33 cellular contexts compared by ENCODE assay signal in genomic region chr18:10755855-10756254, GRCh38.
DNase-seq lines count a peak whose midpoint lies in the region; ATAC-seq, FAIRE-seq and TF ChIP-seq lines count a peak whose summit lies in the region.
"Had no signal": no experiment of that assay in that cellular context is flagged by ENCODE, and none has a peak within 500 bp of the region (broad histone marks: within the 10 kb centered on the region; RNA-seq: fewer than 3 reads in every experiment).

No MANE protein-coding gene starts in this region.

- no peak overlapping the region for H2AFZ ChIP-seq in HepG2 (ENCODE audit: low read length)
- no peak overlapping the region for H2AFZ ChIP-seq in K562 (ENCODE audit: low read depth, low read length)

- H3K4me3 ChIP-seq in HepG2 (replicated peaks in 1 of 3; ENCODE audit: insufficient read depth in 1 of 3, low read depth in 2 of 3, low read length in 3 of 3) = no peak overlapping the region
- no peak overlapping the region for H3K4me3 ChIP-seq in right lobe of liver
- H3K4me3 ChIP-seq in K562 = no peak overlapping the region
- H3K4me3 ChIP-seq: A549; BLaER1; BLaER1 treated with 17β-estradiol and CSF1 and Interleukin-3, amounts not matched to agents 10 nM and 100 nM had no signal

- no peak overlapping the region for H3K4me2 ChIP-seq in HepG2 (ENCODE audit: low read depth, low read length)
- no peak overlapping the region for H3K4me2 ChIP-seq in K562 (ENCODE audit: insufficient read depth, low read length)
- H3K4me2 ChIP-seq: A549; BLaER1; BLaER1 treated with 17β-estradiol and CSF1 and Interleukin-3, amounts not matched to agents 10 nM and 100 nM had no signal

- intact Hi-C loops in HepG2 (cut with micrococcal nuclease; ENCODE audit: unreplicated experiment) (no loop called here), right lobe of liver (cut with DNase I) (no loop called here), K562 (cut with micrococcal nuclease) (no loop called here)

- peaks cover 7% of the 10 kb centered on the region for H3K4me1 ChIP-seq in HepG2 (ENCODE audit: insufficient read depth, low read length)
- no peaks in the 10 kb centered on the region for H3K4me1 ChIP-seq in right lobe of liver
- no peaks in the 10 kb centered on the region for H3K4me1 ChIP-seq in K562 (replicated peaks in 1 of 2; ENCODE audit: control insufficient read depth in 2 of 2, insufficient read depth in 2 of 2, low read length in 2 of 2)
- H3K4me1 ChIP-seq: BE2C; BLaER1; BLaER1 treated with 17β-estradiol and CSF1 and Interleukin-3, amounts not matched to agents 10 nM and 100 nM; Caco-2 had no signal

- WGBS in HepG2 (ENCODE audit: low lambda C conversion rate) = 47% methylated on average over 1 of the region's 1 CpG
- 67% methylated on average over 1 of the region's 1 CpG for WGBS in right lobe of liver (ENCODE audit: insufficient coverage, low coverage, low lambda C conversion rate, missing lambda C conversion rate)
- 0% methylated on average over 1 of the region's 1 CpG for WGBS in K562 (ENCODE audit: insufficient coverage, low coverage, missing lambda C conversion rate)

- H3K9ac ChIP-seq in HepG2 (ENCODE audit: insufficient read depth, low read depth, low read length) (no peak overlapping the region), K562 (ENCODE audit: insufficient read depth in 1 of 2, low read depth in 2 of 2, low read length in 2 of 2) (no peak overlapping the region)
- H3K9ac ChIP-seq: BLaER1; BLaER1 treated with 17β-estradiol and CSF1 and Interleukin-3, amounts not matched to agents 10 nM and 100 nM had no signal

- FAIRE-seq in HepG2 (lab: Jason Lieb, UNC) = no peak
- FAIRE-seq in K562 (lab: Jason Lieb, UNC) = no peak
- peak; percentile 52 for FAIRE-seq in urothelium cell line (lab: Jason Lieb, UNC)
- FAIRE-seq: A204.1, A549, D721Med had no signal

- in situ Hi-C loops in HepG2 (cut with HindIII; ENCODE audit: extremely low pct_ligation_motif_present, low pct_unique_long_range_greater_than_20kb) = no loop called here
- in situ Hi-C loops in K562 (cut with MboI) = no loop called here

- no peak for TF ChIP-seq POLR2A in HepG2 (IDR thresholded peaks at IDR 0.05; ENCODE audit: insufficient read depth in 1 of 2, low read depth in 2 of 2, low read length in 2 of 2)
- TF ChIP-seq POLR2A in right lobe of liver (IDR thresholded peaks at IDR 0.05) = no peak
- TF ChIP-seq POLR2A in K562 (conservative IDR thresholded peaks at IDR 0.05) = no peak

- no peak overlapping the region for H3K27ac ChIP-seq in HepG2 (ENCODE audit: extremely low read length, insufficient read depth, low read length)
- no peak overlapping the region for H3K27ac ChIP-seq in right lobe of liver
- no peak overlapping the region for H3K27ac ChIP-seq in K562 (ENCODE audit: extremely low read depth, low read depth, low read length)
- H3K27ac ChIP-seq: 22Rv1; A549; BLaER1; BLaER1 treated with 17β-estradiol and CSF1 and Interleukin-3, amounts not matched to agents 10 nM and 100 nM; C4-2B had no signal

- H4K20me1 ChIP-seq in HepG2 (ENCODE audit: insufficient read depth, low read length) = no peaks in the 10 kb centered on the region
- H4K20me1 ChIP-seq in K562 (replicated peaks; ENCODE audit: control insufficient read depth, insufficient read depth, low read length) = no peaks in the 10 kb centered on the region
- H4K20me1 ChIP-seq: BLaER1; BLaER1 treated with 17β-estradiol and CSF1 and Interleukin-3, amounts not matched to agents 10 nM and 100 nM had no signal

- no peaks in the 10 kb centered on the region for H3K27me3 ChIP-seq in HepG2 (ENCODE audit: control insufficient read depth in 1 of 2, insufficient read depth in 2 of 2, low read length in 2 of 2)
- H3K27me3 ChIP-seq in right lobe of liver = no peaks in the 10 kb centered on the region
- peaks cover 18 to 30% of the 10 kb centered on the region in 2 experiments; a peak in 4 of 5 replicates for H3K27me3 ChIP-seq in K562 (ENCODE audit: control insufficient read depth in 2 of 2, insufficient read depth in 2 of 2, low read length in 2 of 2)
- H3K27me3 ChIP-seq: BE2C; BLaER1; BLaER1 treated with 17β-estradiol and CSF1 and Interleukin-3, amounts not matched to agents 10 nM and 100 nM had no signal

- H3K9me1 ChIP-seq in K562 (ENCODE audit: control insufficient read depth, insufficient read depth, low read length) = no peaks in the 10 kb centered on the region

- no peak for ATAC-seq in HepG2
- no peak for ATAC-seq in right lobe of liver
- ATAC-seq in K562 = no peak
- no peak for ATAC-seq in esophagus mucosa
- ATAC-seq: A549; CD8-positive, alpha-beta T cell had no signal

- TF ChIP-seq CTCF in HepG2 (CRISPR knock-in tag; IDR thresholded peaks at IDR 0.05) (no peak), right lobe of liver (IDR thresholded peaks at IDR 0.05) (no peak), K562 (IDR thresholded peaks at IDR 0.05 in 2 of 3, conservative IDR thresholded peaks at IDR 0.05 in 1 of 3; ENCODE audit: insufficient read depth in 2 of 3, low read depth in 1 of 3, low read length in 3 of 3) (no peak)

- no peaks in the 10 kb centered on the region for H3K9me3 ChIP-seq in HepG2 (ENCODE audit: low read length)
- no peaks in the 10 kb centered on the region for H3K9me3 ChIP-seq in right lobe of liver
- no peaks in the 10 kb centered on the region for H3K9me3 ChIP-seq in K562 (replicated peaks; ENCODE audit: control insufficient read depth, insufficient read depth, low read depth, low read length)
- H3K9me3 ChIP-seq: A549; BE2C; BLaER1; BLaER1 treated with 17β-estradiol and CSF1 and Interleukin-3, amounts not matched to agents 10 nM and 100 nM; Caco-2 had no signal

- no TSS peak for BruUV-seq in HepG2 (replicated peaks; lab: Mats Ljungman, UMichigan)
- BruUV-seq in K562 (replicated peaks; lab: Mats Ljungman, UMichigan) = no TSS peak

- no peak for TF ChIP-seq RAD21 in HepG2 (CRISPR knock-in tag; IDR thresholded peaks at IDR 0.05)
- TF ChIP-seq RAD21 in K562 (CRISPR knock-in tag; conservative IDR thresholded peaks at IDR 0.05 in 1 of 2, IDR thresholded peaks at IDR 0.05 in 1 of 2) = no peak

- H3K79me2 ChIP-seq in HepG2 (ENCODE audit: insufficient read depth, low read length) = no peaks in the 10 kb centered on the region
- H3K79me2 ChIP-seq in K562 (ENCODE audit: control insufficient read depth, insufficient read depth, low read length) = no peaks in the 10 kb centered on the region

- POLR2A ChIA-PET in HepG2 (lab: Yijun Ruan, JAX) = no interaction called here
- POLR2A ChIA-PET in K562 (lab: Yijun Ruan, JAX) = interaction anchor here (0.8 kb wide), 1 partner anchor 14 kb away, joined by 3 read pairs; no protein-coding TSS in a partner anchor

- DNase-seq in HepG2 (ENCODE audit: low spot score) (no peak), right lobe of liver (no peak), K562 (ENCODE audit: extremely low read depth in 1 of 4, low spot score in 3 of 4) (no peak), urothelium cell line (ENCODE audit: low spot score) (no peak), dermis blood vessel endothelial cell (no peak)
- DNase-seq: 8988T; ACHN; AML-193; BE2C; C1 segment of cervical spinal cord; Caco-2; Calu3; CD4-positive, alpha-beta memory T cell; CD4-positive, alpha-beta T cell; CD4-positive, CD25-positive, alpha-beta regulatory T cell; CD8-positive, alpha-beta memory T cell; CD8-positive, alpha-beta T cell; COR-L47; DMS 273 treated with DMSO at 0.1 percent for 48 hours; DMS153; DMS53; DMS79; DMS79 treated with DMSO at 0.1 percent for 48 hours; DND-41; EL had no signal

- TF ChIP-seq EP300 in HepG2 (IDR thresholded peaks at IDR 0.05; ENCODE audit: low read depth in 2 of 2, low read length in 2 of 2) = no peak
- no peak for TF ChIP-seq EP300 in HepG2 (CRISPR knock-in tag; IDR thresholded peaks at IDR 0.05; ENCODE audit: borderline replicate concordance)
- TF ChIP-seq EP300 in K562 (IDR thresholded peaks at IDR 0.05; ENCODE audit: low read length) = no peak

- H3K36me3 ChIP-seq in HepG2 (replicated peaks in 1 of 2; ENCODE audit: control insufficient read depth in 1 of 2, insufficient read depth in 2 of 2, low read length in 2 of 2) (0 out of 5 replicates have a peak, but pooled peaks cover 0 to 14% of the 10 kb centered on the region in 2 experiments), right lobe of liver (no peaks in the 10 kb centered on the region), K562 (ENCODE audit: control insufficient read depth, insufficient read depth, low read length) (no peaks in the 10 kb centered on the region)
- H3K36me3 ChIP-seq: BE2C; BLaER1; BLaER1 treated with 17β-estradiol and CSF1 and Interleukin-3, amounts not matched to agents 10 nM and 100 nM had no signal

- CTCF ChIA-PET in HepG2 (lab: Yijun Ruan, JAX; ENCODE audit: low intra/inter-chr PET ratio, low total read pairs) = no interaction called here
- CTCF ChIA-PET in K562 (lab: Yijun Ruan, JAX; ENCODE audit: low intra/inter-chr PET ratio) = no interaction called here

TF ChIP-seq in HepG2, 621 proteins besides CTCF, POLR2A, EP300 and RAD21:
- no peak for TF ChIP-seq ZNF562 (CRISPR knock-in tag; IDR thresholded peaks at IDR 0.05; ENCODE audit: borderline replicate concordance)
- TF ChIP-seq ZNF263 (CRISPR knock-in tag; IDR thresholded peaks at IDR 0.05) = 0 out of 2 replicates have a peak, but pooled peaks have one; percentile 30

TF ChIP-seq in K562, 482 proteins besides CTCF, POLR2A, EP300 and RAD21 (continues in another document):
- TF ChIP-seq JUNB (CRISPR knock-in tag; conservative IDR thresholded peaks at IDR 0.05) (no peak), ELF4 (CRISPR knock-in tag; IDR thresholded peaks at IDR 0.05) (peak; percentile 54; the same call in 1 of the 2 replicates), ZNF263 (CRISPR knock-in tag; IDR thresholded peaks at IDR 0.05; ENCODE audit: borderline replicate concordance) (peak; percentile 80; the same call in 1 of the 2 replicates)
- TF ChIP-seq, protein P1, sequence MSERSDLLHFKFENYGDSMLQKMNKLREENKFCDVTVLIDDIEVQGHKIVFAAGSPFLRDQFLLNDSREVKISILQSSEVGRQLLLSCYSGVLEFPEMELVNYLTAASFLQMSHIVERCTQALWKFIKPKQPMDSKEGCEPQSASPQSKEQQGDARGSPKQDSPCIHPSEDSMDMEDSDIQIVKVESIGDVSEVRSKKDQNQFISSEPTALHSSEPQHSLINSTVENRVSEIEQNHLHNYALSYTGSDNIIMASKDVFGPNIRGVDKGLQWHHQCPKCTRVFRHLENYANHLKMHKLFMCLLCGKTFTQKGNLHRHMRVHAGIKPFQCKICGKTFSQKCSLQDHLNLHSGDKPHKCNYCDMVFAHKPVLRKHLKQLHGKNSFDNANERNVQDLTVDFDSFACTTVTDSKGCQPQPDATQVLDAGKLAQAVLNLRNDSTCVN (CRISPR knock-in tag; IDR thresholded peaks at IDR 0.05) = peak; percentile 50; the same call in 1 of the 2 replicates
